Comparison of ENCODE assay signal across 14 cellular contexts in genomic region chr1:241799414-241799813, GRCh38.
"Had no signal": no experiment of that assay in that cellular context is flagged by ENCODE, and none has a peak within 500 bp of the region (broad histone marks: within the 10 kb centered on the region; RNA-seq: fewer than 3 reads in every experiment).

No MANE protein-coding gene starts in this region.

- H3K4me2 ChIP-seq: hepatocyte had no signal

- ATAC-seq: activated naive CD4-positive, alpha-beta T cell treated with anti-CD3 and anti-CD28 coated beads, Interleukin-2, amount 50 U/mL, for 72 hours; activated T-cell treated with anti-CD3 and anti-CD28 coated beads, Interleukin-2, amount 50 U/mL, for 4 hours; left lobe of liver; sciatic nerve; stimulated activated naive CD8-positive, alpha-beta T cell treated with anti-CD3 and anti-CD28 coated beads, Interleukin-15, amount 100 ng/mL, for 72 hours had no signal

- H3K4me3 ChIP-seq: hepatocyte, testis, upper lobe of left lung had no signal

- H3K27me3 ChIP-seq: hepatocyte, testis, upper lobe of left lung had no signal

- H3K27ac ChIP-seq: hepatocyte, testis, upper lobe of left lung had no signal

- H2AFZ ChIP-seq: hepatocyte had no signal

- H3K79me2 ChIP-seq: hepatocyte had no signal

- DNase-seq: activated CD4-positive, alpha-beta T cell treated with anti-CD3 and anti-CD28 coated beads, Interleukin-2, amount 50 U/mL, for 4 hours; activated CD4-positive, CD25-positive, alpha-beta regulatory T cell treated with anti-CD3 and anti-CD28 coated beads, Interleukin-2, amount 50 U/mL, for 72 hours; activated effector memory CD4-positive, alpha-beta T cell treated with Interleukin-2 at 50 U/mL for 16 hours; activated T-cell treated with anti-CD3 and anti-CD28 coated beads, Interleukin-2, amount 50 U/mL, for 4 hours; effector memory CD4-positive, alpha-beta T cell; stimulated activated CD4-positive, alpha-beta T cell treated with anti-CD3 and anti-CD28 coated beads, Interleukin-1b, Interleukin-23, amount 100 ng/mL, for 48 hours; stimulated activated naive CD8-positive, alpha-beta T cell treated with anti-CD3 and anti-CD28 coated beads, Interleukin-15, amount 100 ng/mL, for 72 hours; T-helper 9 cell; testis; upper lobe of left lung had no signal

- H3K4me1 ChIP-seq: testis, upper lobe of left lung had no signal

- H3K9me3 ChIP-seq: testis, upper lobe of left lung had no signal

- H3K36me3 ChIP-seq: upper lobe of left lung had no signal
